Comparison of ENCODE assay signal across 13 cellular contexts in genomic region chr1:85911742-85912141, GRCh38.
A peak's percentile ranks its signal among the peaks of the same experiment; 100 is the strongest.
DNase-seq lines count a peak whose midpoint lies in the region; FAIRE-seq and TF ChIP-seq lines count a peak whose summit lies in the region.
"Had no signal": no experiment of that assay in that cellular context is flagged by ENCODE, and none has a peak within 500 bp of the region (broad histone marks: within the 10 kb centered on the region; RNA-seq: fewer than 3 reads in every experiment).

No MANE protein-coding gene starts in this region.

- intact Hi-C loops in colonic mucosa (cut with DNase I) (no loop called here), cardiac septum (cut with DNase I) (no loop called here)

- no peak for DNase-seq in D721Med (ENCODE audit: insufficient read length, low spot score)
- peak; percentile 3 for DNase-seq in astrocyte of the hippocampus (ENCODE audit: low read depth, low spot score)
- DNase-seq in lung microvascular endothelial cell (ENCODE audit: low read depth in 2 of 2), result peak; percentile 3 to 9
- DNase-seq in NCI-H82 (lab: John Stamatoyannopoulos, UW), result no peak
- DNase-seq in colonic mucosa, result no peak
- DNase-seq in cardiac septum (ENCODE audit: low spot score), result no peak
- DNase-seq in mesenteric fat pad (ENCODE audit: low spot score), result no peak
- DNase-seq: central memory CD4-positive, alpha-beta T cell; naive B cell; stimulated activated naive B cell treated with anti-CD40 and anti-IgM and Interleukin-4, amounts not matched to agents 10 μg/mL and 1 μg/mL and 100 μg/mL, for 72 hours; T-helper 1 cell had no signal

- no peaks in the 10 kb centered on the region for H3K4me1 ChIP-seq in colonic mucosa

- no peaks in the 10 kb centered on the region for H3K36me3 ChIP-seq in colonic mucosa

- no peak overlapping the region for H3K9ac ChIP-seq in colonic mucosa (ENCODE audit: low read depth in 2 of 2, low read length in 2 of 2)

- TF ChIP-seq EP300 in Ishikawa (IDR thresholded peaks at IDR 0.05; ENCODE audit: borderline replicate concordance), result no peak

- FAIRE-seq in D721Med (lab: Jason Lieb, UNC), result no peak
- FAIRE-seq: G401.6 had no signal

- TF ChIP-seq CTCF in D721Med (IDR thresholded peaks at IDR 0.05; ENCODE audit: insufficient read depth, missing control alignments) (peak; percentile 14), colonic mucosa (IDR thresholded peaks at IDR 0.05) (no peak)

- H3K27ac ChIP-seq in colonic mucosa, result no peak overlapping the region

- H3K9me3 ChIP-seq in colonic mucosa, result no peaks in the 10 kb centered on the region

- no peak overlapping the region for H3K4me3 ChIP-seq in colonic mucosa

- no peaks in the 10 kb centered on the region for H3K27me3 ChIP-seq in colonic mucosa

- peak; percentile 27; the same call in 1 of the 2 replicates for TF ChIP-seq RAD21 in Ishikawa (IDR thresholded peaks at IDR 0.05; ENCODE audit: low read depth)

TF ChIP-seq in Ishikawa, 13 proteins besides CTCF, POLR2A, EP300 and RAD21:
- TF ChIP-seq TCF12 (IDR thresholded peaks at IDR 0.05; ENCODE audit: low read depth) (no peak), YY1 (IDR thresholded peaks at IDR 0.05; ENCODE audit: low read depth) (no peak), NFIC (IDR thresholded peaks at IDR 0.05) (no peak)
- TF ChIP-seq, protein P1, sequence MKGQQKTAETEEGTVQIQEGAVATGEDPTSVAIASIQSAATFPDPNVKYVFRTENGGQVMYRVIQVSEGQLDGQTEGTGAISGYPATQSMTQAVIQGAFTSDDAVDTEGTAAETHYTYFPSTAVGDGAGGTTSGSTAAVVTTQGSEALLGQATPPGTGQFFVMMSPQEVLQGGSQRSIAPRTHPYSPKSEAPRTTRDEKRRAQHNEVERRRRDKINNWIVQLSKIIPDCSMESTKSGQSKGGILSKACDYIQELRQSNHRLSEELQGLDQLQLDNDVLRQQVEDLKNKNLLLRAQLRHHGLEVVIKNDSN (IDR thresholded peaks at IDR 0.05), result no peak

Comparison
In these comparisons a context has a peak if more than half of its experiments do, and no peak if none do; other contexts are left out.
1. DNase-seq: peak in astrocyte of the hippocampus (single experiment) and lung microvascular endothelial cell (2 of 2); none in D721Med (single experiment), NCI-H82 (single experiment), colonic mucosa (single experiment), cardiac septum (single experiment) and mesenteric fat pad (single experiment).